8 cellular contexts compared by ENCODE assay signal in genomic region chr19:6372594-6373095, GRCh38. TPM values are rescaled to one million over a fixed set of nuclear protein-coding genes. Genes with fewer than 3 reads are reported as not detected.
DNase-seq lines count a peak whose midpoint lies in the region; ATAC-seq and TF ChIP-seq lines count a peak whose summit lies in the region.

A gene with protein sequence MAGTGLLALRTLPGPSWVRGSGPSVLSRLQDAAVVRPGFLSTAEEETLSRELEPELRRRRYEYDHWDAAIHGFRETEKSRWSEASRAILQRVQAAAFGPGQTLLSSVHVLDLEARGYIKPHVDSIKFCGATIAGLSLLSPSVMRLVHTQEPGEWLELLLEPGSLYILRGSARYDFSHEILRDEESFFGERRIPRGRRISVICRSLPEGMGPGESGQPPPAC (plus strand): TSS chr19:6372794. CDS start chr19:6372821, 27 bp downstream.

- peak; percentile 77 for ATAC-seq in GM19452 (IDR thresholded peaks at IDR 0.05; ENCODE audit: unreplicated experiment)
- ATAC-seq in HG03575 (IDR thresholded peaks at IDR 0.05; ENCODE audit: extremely low read depth, insufficient number of reproducible peaks, low FRiP score, unreplicated experiment) = peak; percentile 40

- peaks cover 18 to 34% of the 10 kb centered on the region in 2 donors for H3K36me3 Mint-ChIP-seq in CD14-positive monocyte

- peak within 1 kb of the TSS; percentile 86 to 91 for H3K4me3 Mint-ChIP-seq in CD14-positive monocyte

- DNase-seq in CD14-positive monocyte (ENCODE audit: low spot score) (peak; percentile 99), NCI-H82 treated with DMSO at 0.1 percent for 48 hours (lab: John Stamatoyannopoulos, UW; ENCODE audit: unreplicated experiment) (peak; percentile 94), lower leg skin (ENCODE audit: low spot score in 2 of 2) (peak; percentile 99 to 100)
- DNase-seq in activated CD8-positive, alpha-beta memory T cell treated with anti-CD3 and anti-CD28 coated beads for 1 hour (ENCODE audit: extremely low read depth in 1 of 2, low read depth in 1 of 2) = peak; percentile 89 to 97
- peak; percentile 85 to 98 for DNase-seq in stimulated activated CD4-positive, alpha-beta T cell treated with anti-CD3 and anti-CD28 coated beads, Interleukin-4, amount 100 ng/mL, for 4 hours

- no peaks in the 10 kb centered on the region for H3K27me3 ChIP-seq in ectodermal cell (ENCODE audit: control insufficient read depth, insufficient read depth, low read length, poor library complexity, severe bottlenecking)

- H3K4me3 ChIP-seq in ectodermal cell (ENCODE audit: insufficient read depth, low read depth, low read length) (peak within 1 kb of the TSS; percentile 54), lower leg skin (ENCODE audit: low read depth, poor library complexity, severe bottlenecking) (peak within 1 kb of the TSS; percentile 80)

- TF ChIP-seq CTCF in CD14-positive monocyte (IDR thresholded peaks at IDR 0.05) = no peak
- no peak for TF ChIP-seq CTCF in lower leg skin (IDR thresholded peaks at IDR 0.05)

- no peaks in the 10 kb centered on the region for H3K9me3 Mint-ChIP-seq in CD14-positive monocyte

- no peak for TF ChIP-seq POLR2A in lower leg skin (IDR thresholded peaks at IDR 0.05)

- H3K27me3 Mint-ChIP-seq in CD14-positive monocyte (ENCODE audit: low read depth in 3 of 3) = peaks cover 0 to 3% (median 2%) of the 10 kb centered on the region in 3 donors

- H3K27ac Mint-ChIP-seq in CD14-positive monocyte = peak within 1 kb of the TSS; percentile 90 to 98 (median 95)

- H3K4me1 Mint-ChIP-seq in CD14-positive monocyte = peaks cover 12% of the 10 kb centered on the region

- WGBS in ectodermal cell, 2 experiments = 0% methylated on average over 47 of the region's 47 CpGs
- WGBS in lower leg skin, 2 donors = 0 to 3% methylated on average over 9 to 40 of the region's 47 CpGs

- H3K27ac ChIP-seq in ectodermal cell (ENCODE audit: insufficient read depth, low read depth, low read length, poor library complexity, severe bottlenecking) = peak within 1 kb of the TSS; percentile 96

- H3K36me3 ChIP-seq in ectodermal cell (ENCODE audit: control insufficient read depth, insufficient read depth, low read length) = peaks cover 20% of the 10 kb centered on the region

- intact Hi-C loops in CD14-positive monocyte (cut with micrococcal nuclease) = loop anchor here (2.0 to 10.0 kb wide), 4 partner anchors 20 to 688 kb away; partner anchors contain the start of genes GTF2F1 (in 1 of the 2), HSD11B1L (in 1 of the 2), KHSRP (in 1 of the 2) and MICOS13 (in 1 of the 2)
- intact Hi-C loops in lower leg skin (cut with DNase I; ENCODE audit: low total_unique reads) = no loop called here

- H3K4me1 ChIP-seq in ectodermal cell (ENCODE audit: control insufficient read depth, insufficient read depth, low read length) = no peaks in the 10 kb centered on the region

- no peaks in the 10 kb centered on the region for H3K9me3 ChIP-seq in ectodermal cell (ENCODE audit: control insufficient read depth, low read length)

RNA-seq across cellular contexts. Expression of the gene that starts here (rescaled TPM):
- polyA plus RNA-seq in CD14-positive monocyte = 100 to 1,000 TPM in 1 of 2 donors, 10 to 100 TPM in 1; 86.0 to 109 TPM
- polyA plus RNA-seq in ectodermal cell (2013, experiment 1 of 4) = 91.3 TPM
- 99.7 TPM for polyA plus RNA-seq in ectodermal cell (2013, experiment 2 of 4)
- 90.0 TPM for polyA plus RNA-seq in ectodermal cell (2013, experiment 3 of 4)
- 94.2 TPM for polyA plus RNA-seq in ectodermal cell (2013, experiment 4 of 4)
- total RNA-seq in lower leg skin = 10 to 100 TPM; 54.5 to 91.1 (median 77.4) TPM

Comparison
In these comparisons a context has a peak if more than half of its experiments do, and no peak if none do; other contexts are left out.
1. Peak in every context shown above with its lines: DNase-seq, ATAC-seq, H3K4me3 ChIP-seq and H3K27ac ChIP-seq.